Comparison of ENCODE assay signal across 8 cellular contexts in the genomic region with DNA sequence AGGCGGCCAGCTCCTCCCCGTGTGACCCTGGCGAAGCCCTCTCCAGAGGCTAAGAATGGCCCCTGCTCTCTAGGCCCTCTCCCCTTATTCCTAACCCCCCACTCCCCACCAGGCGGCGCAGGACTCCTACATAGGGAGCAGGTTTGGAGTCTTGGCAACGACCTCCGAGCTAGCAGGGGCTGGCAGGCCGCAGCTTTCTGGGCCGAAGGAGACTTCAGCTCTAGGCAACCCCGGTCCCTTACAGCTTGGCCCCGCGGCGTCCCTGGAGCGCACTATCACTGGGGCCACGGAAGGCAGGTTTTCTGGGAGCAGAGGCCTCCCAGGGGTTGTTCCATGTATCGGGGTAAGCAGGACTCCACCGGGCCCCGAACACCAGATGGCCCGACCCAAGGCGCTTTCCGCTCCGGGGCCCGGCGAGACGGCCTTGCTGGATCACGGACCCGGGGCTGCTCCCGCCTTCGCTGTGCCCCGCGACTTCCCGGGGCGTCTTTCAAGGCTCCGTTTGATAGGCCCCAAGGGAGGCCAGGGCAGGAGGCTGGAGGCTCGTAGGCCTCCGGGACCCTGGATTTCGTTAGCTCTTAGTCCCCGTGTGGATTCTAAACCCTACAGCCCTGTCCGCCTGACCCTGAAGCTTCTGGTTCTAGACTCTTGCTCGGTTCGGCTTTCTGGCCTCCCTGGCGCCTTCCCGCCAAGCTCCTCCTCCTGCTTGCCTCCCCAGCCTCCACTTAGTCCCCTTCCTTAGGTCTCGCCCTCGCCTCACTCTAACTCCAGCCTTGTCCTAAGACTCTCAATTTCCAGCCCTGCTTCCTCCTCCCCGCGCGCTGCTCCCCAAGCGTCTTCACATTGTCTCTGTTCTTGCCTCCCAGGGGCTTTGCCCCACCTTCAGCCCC. TPM values are rescaled to one million over a fixed set of nuclear protein-coding genes. Genes with fewer than 3 reads are reported as not detected.
DNase-seq lines count a peak whose midpoint lies in the region; ATAC-seq and TF ChIP-seq lines count a peak whose summit lies in the region.

No MANE protein-coding gene starts in this region.

- TF ChIP-seq EP300 in neural cell (conservative IDR thresholded peaks at IDR 0.05; ENCODE audit: poor library complexity, severe bottlenecking) = no peak

- ATAC-seq in GM21381 (IDR thresholded peaks at IDR 0.05; ENCODE audit: unreplicated experiment) (no peak), HG02981 (IDR thresholded peaks at IDR 0.05; ENCODE audit: unreplicated experiment) (no peak)

- in situ Hi-C loops in GM13977 (cut with MboI; ENCODE audit: low pct_unique_long_range_greater_than_20kb, low sequenced_read_pairs, unreplicated experiment) = no loop called here

- H4K20me1 ChIP-seq in neural cell (ENCODE audit: insufficient read depth) = no peaks in the 10 kb centered on the region

- H3K79me2 ChIP-seq in neural cell (replicated peaks; ENCODE audit: insufficient read depth, low read length) = peaks cover 94% of the 10 kb centered on the region

- TF ChIP-seq CTCF in 22Rv1 (IDR thresholded peaks at IDR 0.05) (peak; percentile 52), GM13977 (IDR thresholded peaks at IDR 0.05; ENCODE audit: extremely low read depth, insufficient read depth, missing control alignments) (peak; percentile 53), neural cell (IDR thresholded peaks at IDR 0.05; ENCODE audit: poor library complexity, severe bottlenecking) (peak; percentile 82)

- H3K27ac ChIP-seq in 22Rv1 (no peak overlapping the region), SJCRH30 (no peak overlapping the region), neural cell (ENCODE audit: low read length) (peak overlapping the region; percentile 99)

- no peak overlapping the region for H3K4me3 ChIP-seq in SJCRH30
- H3K4me3 ChIP-seq in neural cell (ENCODE audit: low read length) = peak overlapping the region; percentile 99

- intact Hi-C loops in posterior vena cava (cut with DNase I) = no loop called here

- peak overlapping the region; percentile 100 for H3K9ac ChIP-seq in neural cell (ENCODE audit: low read length)

- peaks cover 5% of the 10 kb centered on the region for H3K4me1 ChIP-seq in SJCRH30

- H3F3A ChIP-seq in neural cell (ENCODE audit: insufficient read depth, low read length, poor library complexity, severe bottlenecking) = peaks cover 8% of the 10 kb centered on the region

- H3K9me3 ChIP-seq in SJCRH30 (replicated peaks) (no peaks in the 10 kb centered on the region), neural cell (ENCODE audit: low read length) (no peaks in the 10 kb centered on the region)

- peak overlapping the region; percentile 94 for H3K4me2 ChIP-seq in neural cell (ENCODE audit: low read length)

- peaks cover 32% of the 10 kb centered on the region for H3K27me3 ChIP-seq in SJCRH30
- H3K27me3 ChIP-seq in neural cell (ENCODE audit: insufficient read depth, low read depth, low read length) = peaks cover 38% of the 10 kb centered on the region

- H2AFZ ChIP-seq in neural cell (ENCODE audit: low read depth, low read length) = peak overlapping the region; percentile 5

- peak; percentile 73 for DNase-seq in GM13977 (ENCODE audit: low spot score)
- peak; percentile 50 to 54 for DNase-seq in SJCRH30
- DNase-seq in dermis blood vessel endothelial cell = peak; percentile 73
- no peak for DNase-seq in posterior vena cava (ENCODE audit: low spot score)

- H3K36me3 ChIP-seq in SJCRH30 = no peaks in the 10 kb centered on the region
- H3K36me3 ChIP-seq in neural cell (ENCODE audit: insufficient read depth, low read length) = no peaks in the 10 kb centered on the region

- H3K9me2 ChIP-seq in neural cell (ENCODE audit: insufficient read depth, low read length) = no peaks in the 10 kb centered on the region

- peak; percentile 64 for TF ChIP-seq RAD21 in neural cell (conservative IDR thresholded peaks at IDR 0.05)

TF ChIP-seq in neural cell, 6 proteins besides CTCF, POLR2A, EP300 and RAD21:
- TF ChIP-seq, protein P1, sequence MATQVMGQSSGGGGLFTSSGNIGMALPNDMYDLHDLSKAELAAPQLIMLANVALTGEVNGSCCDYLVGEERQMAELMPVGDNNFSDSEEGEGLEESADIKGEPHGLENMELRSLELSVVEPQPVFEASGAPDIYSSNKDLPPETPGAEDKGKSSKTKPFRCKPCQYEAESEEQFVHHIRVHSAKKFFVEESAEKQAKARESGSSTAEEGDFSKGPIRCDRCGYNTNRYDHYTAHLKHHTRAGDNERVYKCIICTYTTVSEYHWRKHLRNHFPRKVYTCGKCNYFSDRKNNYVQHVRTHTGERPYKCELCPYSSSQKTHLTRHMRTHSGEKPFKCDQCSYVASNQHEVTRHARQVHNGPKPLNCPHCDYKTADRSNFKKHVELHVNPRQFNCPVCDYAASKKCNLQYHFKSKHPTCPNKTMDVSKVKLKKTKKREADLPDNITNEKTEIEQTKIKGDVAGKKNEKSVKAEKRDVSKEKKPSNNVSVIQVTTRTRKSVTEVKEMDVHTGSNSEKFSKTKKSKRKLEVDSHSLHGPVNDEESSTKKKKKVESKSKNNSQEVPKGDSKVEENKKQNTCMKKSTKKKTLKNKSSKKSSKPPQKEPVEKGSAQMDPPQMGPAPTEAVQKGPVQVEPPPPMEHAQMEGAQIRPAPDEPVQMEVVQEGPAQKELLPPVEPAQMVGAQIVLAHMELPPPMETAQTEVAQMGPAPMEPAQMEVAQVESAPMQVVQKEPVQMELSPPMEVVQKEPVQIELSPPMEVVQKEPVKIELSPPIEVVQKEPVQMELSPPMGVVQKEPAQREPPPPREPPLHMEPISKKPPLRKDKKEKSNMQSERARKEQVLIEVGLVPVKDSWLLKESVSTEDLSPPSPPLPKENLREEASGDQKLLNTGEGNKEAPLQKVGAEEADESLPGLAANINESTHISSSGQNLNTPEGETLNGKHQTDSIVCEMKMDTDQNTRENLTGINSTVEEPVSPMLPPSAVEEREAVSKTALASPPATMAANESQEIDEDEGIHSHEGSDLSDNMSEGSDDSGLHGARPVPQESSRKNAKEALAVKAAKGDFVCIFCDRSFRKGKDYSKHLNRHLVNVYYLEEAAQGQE (IDR thresholded peaks at IDR 0.05; ENCODE audit: borderline replicate concordance) = no peak
- no peak for TF ChIP-seq POLR2AphosphoS5 (IDR thresholded peaks at IDR 0.05)
- TF ChIP-seq SMC3 (conservative IDR thresholded peaks at IDR 0.05; ENCODE audit: poor library complexity) = peak; percentile 81
- no peak for TF ChIP-seq MXI1 (conservative IDR thresholded peaks at IDR 0.05; ENCODE audit: poor library complexity, severe bottlenecking)
- TF ChIP-seq EZH2 (IDR thresholded peaks at IDR 0.05; ENCODE audit: borderline replicate concordance, insufficient read depth, low read length, poor library complexity, severe bottlenecking) = no peak
- peak; percentile 54 for TF ChIP-seq TAF1 (IDR thresholded peaks at IDR 0.05; ENCODE audit: low read depth)

RNA-seq across cellular contexts. Expression of a gene that starts 1.9 kb away (rescaled TPM):
- not detected in 2 replicates for total RNA-seq in SJCRH30 (2014; rRNA removed; shearing (Covaris generic))
- total RNA-seq in dermis blood vessel endothelial cell = 0.05 TPM in 1 of 2 replicates, not detected in the other
- 36.2 and 40.0 TPM in 2 replicates for polyA plus RNA-seq in neural cell
- 48.9 and 62.8 TPM in 2 replicates for polyA minus RNA-seq in neural cell
- total RNA-seq in posterior vena cava = not detected

RNA-seq across cellular contexts. Expression of a gene that starts 22.1 kb away (rescaled TPM):
- total RNA-seq in SJCRH30 (2014; rRNA removed; shearing (Covaris generic)) = 21.1 and 22.2 TPM in 2 replicates
- total RNA-seq in dermis blood vessel endothelial cell (9.7 and 14.1 TPM in 2 replicates), posterior vena cava (1 to 10 TPM; 5.1 to 5.8 TPM)
- polyA plus RNA-seq in neural cell = 23.3 and 24.5 TPM in 2 replicates
- 17.0 and 17.8 TPM in 2 replicates for polyA minus RNA-seq in neural cell
